Comparison of ENCODE assay signal across 8 cellular contexts in the genomic region with DNA sequence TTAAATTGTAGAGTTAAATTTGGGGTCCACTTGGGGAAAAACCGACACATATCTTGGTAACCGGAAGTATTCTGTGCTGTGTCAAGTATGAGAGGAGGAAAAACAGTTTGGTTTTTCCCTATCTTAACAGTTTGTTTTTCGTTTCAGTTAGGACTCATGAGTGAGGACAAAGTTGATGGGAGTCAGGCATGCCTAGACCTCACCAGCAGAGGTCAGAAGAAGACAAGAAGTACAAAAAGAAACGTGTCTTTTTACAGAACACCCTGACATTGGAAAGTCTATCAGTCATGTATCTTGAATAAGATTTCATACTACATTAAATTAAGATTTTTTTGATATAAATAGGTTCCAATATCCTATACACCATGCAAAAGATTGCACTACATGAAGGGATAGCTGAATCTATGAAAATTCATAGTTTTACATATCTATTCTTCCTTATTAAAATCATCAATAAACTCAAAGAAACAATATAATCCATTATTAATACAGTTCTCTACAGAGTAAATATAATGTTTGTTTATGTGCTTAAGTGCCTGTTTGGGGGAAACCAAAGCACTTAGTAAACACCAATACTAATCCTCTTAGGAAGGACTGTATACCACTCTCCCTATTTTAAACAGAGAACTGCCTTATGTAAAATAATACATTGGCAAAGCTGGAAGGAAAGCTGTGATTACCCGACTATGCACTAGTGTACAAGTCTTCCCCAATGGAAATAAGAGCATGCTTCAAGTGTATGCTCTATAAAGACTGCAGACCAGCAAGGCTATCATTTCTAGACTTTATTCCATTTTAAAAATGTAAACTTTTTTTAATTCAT.
DNase-seq lines count a peak whose midpoint lies in the region; ATAC-seq and TF ChIP-seq lines count a peak whose summit lies in the region.

No MANE protein-coding gene starts in this region.

- TF ChIP-seq CTCF in LNCaP clone FGC (IDR thresholded peaks at IDR 0.05; ENCODE audit: control insufficient read depth, extremely low read depth, insufficient read depth) (peak; percentile 91), colonic mucosa (IDR thresholded peaks at IDR 0.05) (peak; percentile 85), lung (IDR thresholded peaks at IDR 0.05; ENCODE audit: control extremely low read depth, extremely low read depth) (peak; percentile 85), thoracic aorta (IDR thresholded peaks at IDR 0.05) (peak; percentile 72)

- in situ Hi-C loops in GM23248 (cut with MboI): loop anchor here (10.0 kb wide), 2 partner anchors 209 to 239 kb away; no protein-coding TSS in a partner anchor

- H3K27ac ChIP-seq in GM23248 (no peak overlapping the region), colonic mucosa (no peak overlapping the region), lung (ENCODE audit: low read depth in 1 of 2, low read length in 1 of 2) (no peak overlapping the region), thoracic aorta (no peak overlapping the region)

- H3F3A ChIP-seq in GM23248 (ENCODE audit: insufficient read depth): no peaks in the 10 kb centered on the region

- H3K27me3 ChIP-seq in GM23248 (replicated peaks; ENCODE audit: insufficient read depth) (no peaks in the 10 kb centered on the region), colonic mucosa (no peaks in the 10 kb centered on the region), lung (ENCODE audit: control insufficient read depth, insufficient read depth) (no peaks in the 10 kb centered on the region), thoracic aorta (replicated peaks; ENCODE audit: insufficient read depth) (no peaks in the 10 kb centered on the region)

- H3K9ac ChIP-seq in GM23248 (no peak overlapping the region), colonic mucosa (ENCODE audit: low read depth in 2 of 2, low read length in 2 of 2) (no peak overlapping the region)

- no peaks in the 10 kb centered on the region for H3K79me2 ChIP-seq in GM23248 (ENCODE audit: insufficient read depth)

- ATAC-seq in lung (ENCODE audit: insufficient read depth, low FRiP score) (peak; percentile 77), thoracic aorta (ENCODE audit: insufficient number of reproducible peaks, low FRiP score, low read depth) (peak; percentile 55)

- H3K36me3 ChIP-seq in GM23248 (ENCODE audit: low read depth) (no peaks in the 10 kb centered on the region), colonic mucosa (no peaks in the 10 kb centered on the region), lung (ENCODE audit: control insufficient read depth in 2 of 2, insufficient read depth in 2 of 2, low read length in 2 of 2) (peaks cover 0 to 2% of the 10 kb centered on the region in 2 donors), thoracic aorta (no peaks in the 10 kb centered on the region)

- no peak overlapping the region for H2AFZ ChIP-seq in GM23248

- 15 to 20% methylated on average over 5 of the region's 5 CpGs for WGBS in GM23248 (ENCODE audit: low coverage in 1 of 2, low lambda C conversion rate in 2 of 2, missing lambda C conversion rate in 2 of 2), 2 experiments
- 10 to 13% methylated on average over 5 of the region's 5 CpGs for WGBS in lung, 2 donors

- H3K4me1 ChIP-seq in GM23248 (ENCODE audit: insufficient read depth): no peaks in the 10 kb centered on the region
- no peaks in the 10 kb centered on the region for H3K4me1 ChIP-seq in colonic mucosa
- peaks cover 0 to 3% of the 10 kb centered on the region in 2 donors for H3K4me1 ChIP-seq in lung (ENCODE audit: control insufficient read depth in 2 of 2, insufficient read depth in 2 of 2, low read length in 2 of 2)
- H3K4me1 ChIP-seq in thoracic aorta (ENCODE audit: control insufficient read depth in 1 of 2, low read depth in 2 of 2): no peaks in the 10 kb centered on the region

- H3K9me2 ChIP-seq in GM23248 (ENCODE audit: insufficient read depth): no peaks in the 10 kb centered on the region

- H3K4me2 ChIP-seq in GM23248 (ENCODE audit: unreplicated experiment): no peak overlapping the region

- DNase-seq in activated CD4-positive, alpha-beta T cell treated with anti-CD3 and anti-CD28 coated beads for 24 hours (ENCODE audit: low read depth in 2 of 2): peak; percentile 6 to 31
- DNase-seq in activated CD4-positive, alpha-beta T cell treated with anti-CD3 and anti-CD28 coated beads for 1 hour: no peak
- peak; percentile 80 for DNase-seq in GM23248
- DNase-seq in LNCaP clone FGC (ENCODE audit: low read depth): peak; percentile 31
- DNase-seq in T-helper 9 cell: peak; percentile 12
- DNase-seq in colonic mucosa: peak; percentile 46
- no peak for DNase-seq in lung (ENCODE audit: low spot score)
- DNase-seq in thoracic aorta (ENCODE audit: low spot score): no peak

- intact Hi-C loops in colonic mucosa (cut with DNase I): loop anchor here (1.0 to 5.0 kb wide), 2 partner anchors 211 to 242 kb away; no protein-coding TSS in a partner anchor

- H3K4me3 ChIP-seq in GM23248 (no peak overlapping the region), LNCaP clone FGC (ENCODE audit: low read depth, low read length) (no peak overlapping the region), colonic mucosa (no peak overlapping the region), lung (no peak overlapping the region), thoracic aorta (no peak overlapping the region)

- H3K9me3 ChIP-seq in GM23248 (ENCODE audit: low read depth) (no peaks in the 10 kb centered on the region), colonic mucosa (no peaks in the 10 kb centered on the region), lung (ENCODE audit: control insufficient read depth in 2 of 2, insufficient read depth in 1 of 2, low read length in 1 of 2) (no peaks in the 10 kb centered on the region), thoracic aorta (no peaks in the 10 kb centered on the region)

- H4K20me1 ChIP-seq in GM23248 (ENCODE audit: insufficient read depth): no peaks in the 10 kb centered on the region

Comparison
In these comparisons a context has a peak if more than half of its experiments do, and no peak if none do; other contexts are left out.
1. DNase-seq: peak in activated CD4-positive, alpha-beta T cell treated with anti-CD3 and anti-CD28 coated beads for 24 hours (2 of 2), GM23248 (single experiment), LNCaP clone FGC (single experiment), T-helper 9 cell (single experiment) and colonic mucosa (single experiment); none in activated CD4-positive, alpha-beta T cell treated with anti-CD3 and anti-CD28 coated beads for 1 hour (single experiment), lung (single experiment) and thoracic aorta (single experiment).
2. Peak in every context shown above with its lines, with median percentiles within 50 percentile points of each other: CTCF ChIP-seq.